Comparison of ENCODE assay signal across 1 cellular context in the genomic region with DNA sequence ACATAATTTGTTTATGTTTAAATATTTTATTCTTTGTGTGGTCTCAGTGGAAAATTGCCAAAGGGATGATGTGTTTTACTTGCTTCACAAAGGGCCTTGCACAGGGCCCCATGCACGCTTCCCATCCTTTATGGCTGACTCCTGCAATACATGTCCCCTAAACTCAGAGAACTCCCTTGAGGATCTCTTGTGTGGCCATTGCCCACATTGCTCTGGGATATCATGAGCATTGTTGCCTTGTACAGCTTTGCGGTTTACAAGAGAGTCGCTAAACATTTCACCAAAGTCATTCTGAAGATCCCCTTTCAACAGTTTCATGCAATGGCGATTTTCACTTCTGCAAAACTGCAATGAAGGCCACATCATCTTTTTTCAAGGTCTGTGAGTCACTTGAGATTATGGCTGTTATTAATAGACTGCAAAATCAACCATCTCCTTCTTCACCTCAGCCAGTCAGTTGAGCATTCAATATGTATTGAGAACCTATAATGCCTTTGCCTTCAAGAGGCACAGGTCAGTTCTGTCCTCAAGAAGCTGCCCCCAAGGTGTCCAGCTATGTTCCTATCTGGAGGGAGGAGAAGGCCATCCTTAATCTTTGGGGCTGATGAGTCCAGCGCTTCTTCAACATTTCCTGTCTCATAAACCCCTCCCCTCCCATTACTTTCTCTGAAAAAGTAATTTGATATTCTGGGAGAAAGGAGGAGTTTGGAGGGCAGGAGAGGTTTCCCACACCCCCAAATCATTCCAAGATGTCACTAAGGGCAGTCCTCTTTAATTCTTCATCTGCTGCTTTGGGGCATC.
A peak's percentile ranks its signal among the peaks of the same experiment; 100 is the strongest.
TF ChIP-seq lines count a peak whose summit lies in the region.

No MANE protein-coding gene starts in this region.

TF ChIP-seq in K562, 482 proteins besides CTCF, POLR2A, EP300 and RAD21 (continued from another document and continues in another):
- TF ChIP-seq CEBPG (CRISPR knock-in tag; IDR thresholded peaks at IDR 0.05) (no peak; the same call in 1 of the 2 replicates), CEBPG (tag; conservative IDR thresholded peaks at IDR 0.05 in 1 of 2, IDR thresholded peaks at IDR 0.05 in 1 of 2) (0 out of 4 replicates have a peak, but pooled peaks of 1 of the 2 experiments have one; percentile 25), ZNF280A (IDR thresholded peaks at IDR 0.05; ENCODE audit: low read depth, partially characterized antibody) (no peak), ZNF3 (CRISPR knock-in tag; IDR thresholded peaks at IDR 0.05) (no peak), SRSF9 (IDR thresholded peaks at IDR 0.05; ENCODE audit: borderline replicate concordance, low read depth, low read length) (no peak), NR3C1 (CRISPR knock-in tag; IDR thresholded peaks at IDR 0.05) (no peak), CBFB (CRISPR knock-in tag; IDR thresholded peaks at IDR 0.05) (no peak), ZNF561 (CRISPR knock-in tag; conservative IDR thresholded peaks at IDR 0.05) (no peak), TAF1 (IDR thresholded peaks at IDR 0.05; ENCODE audit: control insufficient read depth, extremely low read depth, insufficient read depth, low read length, severe bottlenecking) (no peak), NUFIP1 (IDR thresholded peaks at IDR 0.05; ENCODE audit: partially characterized antibody) (no peak), MYBL2 (IDR thresholded peaks at IDR 0.05; ENCODE audit: low read depth) (no peak), MYBL2 (CRISPR knock-in tag; IDR thresholded peaks at IDR 0.05; ENCODE audit: borderline replicate concordance) (no peak), EWSR1 (IDR thresholded peaks at IDR 0.05; ENCODE audit: borderline replicate concordance, low read depth, partially characterized antibody) (no peak), NFIX (CRISPR knock-in tag; IDR thresholded peaks at IDR 0.05; ENCODE audit: low read depth) (no peak), LEF1 (IDR thresholded peaks at IDR 0.05) (no peak), ZZZ3 (IDR thresholded peaks at IDR 0.05) (no peak), ATF2 (CRISPR knock-in tag; IDR thresholded peaks at IDR 0.05) (no peak), MECOM (CRISPR knock-in tag; IDR thresholded peaks at IDR 0.05) (peak; percentile 25; the same call in 1 of the 2 replicates), E4F1 (CRISPR knock-in tag; IDR thresholded peaks at IDR 0.05; ENCODE audit: borderline replicate concordance) (no peak), PYGO2 (tag; IDR thresholded peaks at IDR 0.05) (peak; percentile 54; the same call in 1 of the 2 replicates), MEIS2 (IDR thresholded peaks at IDR 0.05; ENCODE audit: partially characterized antibody) (peak; percentile 11), ZNF785 (CRISPR knock-in tag; IDR thresholded peaks at IDR 0.05) (no peak), NRF1 (conservative IDR thresholded peaks at IDR 0.05 in 1 of 2, IDR thresholded peaks at IDR 0.05 in 1 of 2) (no peak), MLX (CRISPR knock-in tag; conservative IDR thresholded peaks at IDR 0.05) (no peak), ZNF384 (IDR thresholded peaks at IDR 0.05; ENCODE audit: low read depth, low read length) (no peak), WHSC1 (IDR thresholded peaks at IDR 0.05; ENCODE audit: low read length) (no peak), DPF2 (IDR thresholded peaks at IDR 0.05) (no peak), MEF2A (IDR thresholded peaks at IDR 0.05; ENCODE audit: control insufficient read depth, low read depth, low read length) (peak; percentile 65; the same call in 1 of the 2 replicates), ZNF23 (CRISPR knock-in tag; IDR thresholded peaks at IDR 0.05) (no peak), CXXC5 (CRISPR knock-in tag; IDR thresholded peaks at IDR 0.05) (peak; percentile 37; the same call in 1 of the 2 replicates), GMEB1 (CRISPR knock-in tag; IDR thresholded peaks at IDR 0.05) (no peak), BACH1 (tag; IDR thresholded peaks at IDR 0.05) (no peak), ZNF175 (CRISPR knock-in tag; IDR thresholded peaks at IDR 0.05; ENCODE audit: low read depth) (peak; percentile 69), ZNF57 (CRISPR knock-in tag; IDR thresholded peaks at IDR 0.05) (no peak), TOE1 (IDR thresholded peaks at IDR 0.05; ENCODE audit: borderline replicate concordance) (no peak), TOE1 (CRISPR knock-in tag; IDR thresholded peaks at IDR 0.05; ENCODE audit: borderline replicate concordance, low read depth) (no peak), TCF7L2 (IDR thresholded peaks at IDR 0.05; ENCODE audit: low read depth, low read length) (no peak), PTRF (tag; IDR thresholded peaks at IDR 0.05) (no peak), MIER1 (IDR thresholded peaks at IDR 0.05; ENCODE audit: low read depth) (no peak), KDM2B (CRISPR knock-in tag; IDR thresholded peaks at IDR 0.05) (no peak), RB1 (IDR thresholded peaks at IDR 0.05; ENCODE audit: low read depth) (no peak), POLR2AphosphoS5 (IDR thresholded peaks at IDR 0.05; ENCODE audit: control insufficient read depth, insufficient read depth, low read depth, low read length) (no peak), ILK (tag; IDR thresholded peaks at IDR 0.05; ENCODE audit: borderline replicate concordance, low read depth) (no peak), CREB1 (IDR thresholded peaks at IDR 0.05) (no peak), CREB1 (CRISPR knock-in tag; IDR thresholded peaks at IDR 0.05) (no peak; the same call in 1 of the 2 replicates), SMAD3 (CRISPR knock-in tag; conservative IDR thresholded peaks at IDR 0.05) (0 out of 2 replicates have a peak, but pooled peaks have one; percentile 51), ZBTB33 (CRISPR knock-in tag; IDR thresholded peaks at IDR 0.05) (0 out of 2 replicates have a peak, but pooled peaks have one; percentile 60), ZNF197 (CRISPR knock-in tag; IDR thresholded peaks at IDR 0.05; ENCODE audit: low read depth) (no peak), CCAR2 (IDR thresholded peaks at IDR 0.05; ENCODE audit: low read depth, low read length) (no peak), COPS2 (conservative IDR thresholded peaks at IDR 0.05) (no peak)
- TF ChIP-seq, protein P1, sequence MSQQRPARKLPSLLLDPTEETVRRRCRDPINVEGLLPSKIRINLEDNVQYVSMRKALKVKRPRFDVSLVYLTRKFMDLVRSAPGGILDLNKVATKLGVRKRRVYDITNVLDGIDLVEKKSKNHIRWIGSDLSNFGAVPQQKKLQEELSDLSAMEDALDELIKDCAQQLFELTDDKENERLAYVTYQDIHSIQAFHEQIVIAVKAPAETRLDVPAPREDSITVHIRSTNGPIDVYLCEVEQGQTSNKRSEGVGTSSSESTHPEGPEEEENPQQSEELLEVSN (IDR thresholded peaks at IDR 0.05; ENCODE audit: borderline replicate concordance in 1 of 2, extremely low read depth in 1 of 2, insufficient read depth in 1 of 2, insufficient read length in 1 of 2, low read depth in 1 of 2, low read length in 1 of 2, poor library complexity in 1 of 2, severe bottlenecking in 1 of 2), result no peak
- TF ChIP-seq, protein P2, sequence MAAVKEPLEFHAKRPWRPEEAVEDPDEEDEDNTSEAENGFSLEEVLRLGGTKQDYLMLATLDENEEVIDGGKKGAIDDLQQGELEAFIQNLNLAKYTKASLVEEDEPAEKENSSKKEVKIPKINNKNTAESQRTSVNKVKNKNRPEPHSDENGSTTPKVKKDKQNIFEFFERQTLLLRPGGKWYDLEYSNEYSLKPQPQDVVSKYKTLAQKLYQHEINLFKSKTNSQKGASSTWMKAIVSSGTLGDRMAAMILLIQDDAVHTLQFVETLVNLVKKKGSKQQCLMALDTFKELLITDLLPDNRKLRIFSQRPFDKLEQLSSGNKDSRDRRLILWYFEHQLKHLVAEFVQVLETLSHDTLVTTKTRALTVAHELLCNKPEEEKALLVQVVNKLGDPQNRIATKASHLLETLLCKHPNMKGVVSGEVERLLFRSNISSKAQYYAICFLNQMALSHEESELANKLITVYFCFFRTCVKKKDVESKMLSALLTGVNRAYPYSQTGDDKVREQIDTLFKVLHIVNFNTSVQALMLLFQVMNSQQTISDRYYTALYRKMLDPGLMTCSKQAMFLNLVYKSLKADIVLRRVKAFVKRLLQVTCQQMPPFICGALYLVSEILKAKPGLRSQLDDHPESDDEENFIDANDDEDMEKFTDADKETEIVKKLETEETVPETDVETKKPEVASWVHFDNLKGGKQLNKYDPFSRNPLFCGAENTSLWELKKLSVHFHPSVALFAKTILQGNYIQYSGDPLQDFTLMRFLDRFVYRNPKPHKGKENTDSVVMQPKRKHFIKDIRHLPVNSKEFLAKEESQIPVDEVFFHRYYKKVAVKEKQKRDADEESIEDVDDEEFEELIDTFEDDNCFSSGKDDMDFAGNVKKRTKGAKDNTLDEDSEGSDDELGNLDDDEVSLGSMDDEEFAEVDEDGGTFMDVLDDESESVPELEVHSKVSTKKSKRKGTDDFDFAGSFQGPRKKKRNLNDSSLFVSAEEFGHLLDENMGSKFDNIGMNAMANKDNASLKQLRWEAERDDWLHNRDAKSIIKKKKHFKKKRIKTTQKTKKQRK (IDR thresholded peaks at IDR 0.05; ENCODE audit: borderline replicate concordance, low read depth, low read length), result no peak
- TF ChIP-seq, protein P3, sequence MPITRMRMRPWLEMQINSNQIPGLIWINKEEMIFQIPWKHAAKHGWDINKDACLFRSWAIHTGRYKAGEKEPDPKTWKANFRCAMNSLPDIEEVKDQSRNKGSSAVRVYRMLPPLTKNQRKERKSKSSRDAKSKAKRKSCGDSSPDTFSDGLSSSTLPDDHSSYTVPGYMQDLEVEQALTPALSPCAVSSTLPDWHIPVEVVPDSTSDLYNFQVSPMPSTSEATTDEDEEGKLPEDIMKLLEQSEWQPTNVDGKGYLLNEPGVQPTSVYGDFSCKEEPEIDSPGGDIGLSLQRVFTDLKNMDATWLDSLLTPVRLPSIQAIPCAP (CRISPR knock-in tag; IDR thresholded peaks at IDR 0.05; ENCODE audit: borderline replicate concordance), result no peak
